Comparison of ENCODE assay signal across 1 cellular context in the genomic region with DNA sequence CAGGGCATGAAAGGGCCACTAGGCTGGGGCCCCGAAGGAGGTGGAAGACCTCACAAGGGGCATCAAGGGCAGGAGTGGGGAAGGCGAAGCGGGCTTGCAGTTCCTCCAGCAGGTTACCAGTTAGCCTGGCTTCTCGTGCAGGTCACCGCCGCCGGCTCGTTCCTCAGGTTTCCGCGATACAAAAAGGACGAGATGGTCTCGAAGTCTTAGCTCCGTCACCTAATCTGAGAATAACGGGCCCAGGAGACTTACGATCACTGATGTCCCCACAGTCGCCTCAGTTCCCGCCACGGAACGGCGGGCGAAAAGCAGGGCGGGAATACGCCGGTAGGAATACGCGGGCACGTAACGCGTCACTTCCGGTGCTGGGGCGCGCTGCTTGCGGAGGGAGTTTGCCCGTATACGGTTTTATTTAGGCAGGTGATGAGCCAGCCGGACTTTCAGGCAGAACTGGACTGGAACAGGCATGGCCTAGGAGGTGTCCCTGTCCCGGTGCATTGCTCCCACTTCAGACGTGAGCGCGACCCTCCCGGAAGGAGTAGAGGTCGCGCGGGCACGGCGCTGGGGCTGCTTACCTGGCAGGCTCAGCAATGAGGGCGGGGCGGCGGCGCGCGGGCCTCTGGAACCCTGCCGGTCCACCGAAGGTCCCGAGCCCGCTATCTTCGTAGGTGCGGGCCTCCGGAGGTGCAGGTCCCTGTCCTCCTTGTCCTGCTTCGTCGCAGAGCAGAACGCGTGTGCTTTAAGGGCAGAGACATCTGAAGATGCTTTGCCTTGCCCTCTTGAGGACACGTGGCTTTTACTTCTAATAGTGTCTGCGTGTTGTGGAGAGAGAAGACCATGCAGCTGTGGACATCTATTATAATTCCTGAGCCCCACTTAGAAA.
TF ChIP-seq lines count a peak whose summit lies in the region.

A gene with protein sequence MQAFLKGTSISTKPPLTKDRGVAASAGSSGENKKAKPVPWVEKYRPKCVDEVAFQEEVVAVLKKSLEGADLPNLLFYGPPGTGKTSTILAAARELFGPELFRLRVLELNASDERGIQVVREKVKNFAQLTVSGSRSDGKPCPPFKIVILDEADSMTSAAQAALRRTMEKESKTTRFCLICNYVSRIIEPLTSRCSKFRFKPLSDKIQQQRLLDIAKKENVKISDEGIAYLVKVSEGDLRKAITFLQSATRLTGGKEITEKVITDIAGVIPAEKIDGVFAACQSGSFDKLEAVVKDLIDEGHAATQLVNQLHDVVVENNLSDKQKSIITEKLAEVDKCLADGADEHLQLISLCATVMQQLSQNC (minus strand): TSS at position 310 of the 883 bp plus-strand sequence. CDS start 1,769 bp downstream, outside the sequence.

TF ChIP-seq in HepG2, 621 proteins besides CTCF, POLR2A, EP300 and RAD21 (continued from another document):
- TF ChIP-seq, protein P1, sequence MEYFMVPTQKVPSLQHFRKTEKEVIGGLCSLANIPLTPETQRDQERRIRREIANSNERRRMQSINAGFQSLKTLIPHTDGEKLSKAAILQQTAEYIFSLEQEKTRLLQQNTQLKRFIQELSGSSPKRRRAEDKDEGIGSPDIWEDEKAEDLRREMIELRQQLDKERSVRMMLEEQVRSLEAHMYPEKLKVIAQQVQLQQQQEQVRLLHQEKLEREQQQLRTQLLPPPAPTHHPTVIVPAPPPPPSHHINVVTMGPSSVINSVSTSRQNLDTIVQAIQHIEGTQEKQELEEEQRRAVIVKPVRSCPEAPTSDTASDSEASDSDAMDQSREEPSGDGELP (IDR thresholded peaks at IDR 0.05; ENCODE audit: borderline replicate concordance, low read depth): no peak
- TF ChIP-seq, protein P2, sequence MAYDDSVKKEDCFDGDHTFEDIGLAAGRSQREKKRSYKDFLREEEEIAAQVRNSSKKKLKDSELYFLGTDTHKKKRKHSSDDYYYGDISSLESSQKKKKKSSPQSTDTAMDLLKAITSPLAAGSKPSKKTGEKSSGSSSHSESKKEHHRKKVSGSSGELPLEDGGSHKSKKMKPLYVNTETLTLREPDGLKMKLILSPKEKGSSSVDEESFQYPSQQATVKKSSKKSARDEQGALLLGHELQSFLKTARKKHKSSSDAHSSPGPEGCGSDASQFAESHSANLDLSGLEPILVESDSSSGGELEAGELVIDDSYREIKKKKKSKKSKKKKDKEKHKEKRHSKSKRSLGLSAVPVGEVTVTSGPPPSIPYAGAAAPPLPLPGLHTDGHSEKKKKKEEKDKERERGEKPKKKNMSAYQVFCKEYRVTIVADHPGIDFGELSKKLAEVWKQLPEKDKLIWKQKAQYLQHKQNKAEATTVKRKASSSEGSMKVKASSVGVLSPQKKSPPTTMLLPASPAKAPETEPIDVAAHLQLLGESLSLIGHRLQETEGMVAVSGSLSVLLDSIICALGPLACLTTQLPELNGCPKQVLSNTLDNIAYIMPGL (CRISPR knock-in tag; IDR thresholded peaks at IDR 0.05; ENCODE audit: borderline replicate concordance in 1 of 2, low read depth in 1 of 2): peak; percentile 75 to 83; a peak in 3 of 4 replicates
- TF ChIP-seq, protein P3, sequence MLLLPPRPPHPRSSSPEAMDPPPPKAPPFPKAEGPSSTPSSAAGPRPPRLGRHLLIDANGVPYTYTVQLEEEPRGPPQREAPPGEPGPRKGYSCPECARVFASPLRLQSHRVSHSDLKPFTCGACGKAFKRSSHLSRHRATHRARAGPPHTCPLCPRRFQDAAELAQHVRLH (CRISPR knock-in tag; IDR thresholded peaks at IDR 0.05; ENCODE audit: borderline replicate concordance, low read depth): peak; percentile 85; the same call in 1 of the 2 replicates
- TF ChIP-seq MAFG (CRISPR knock-in tag; IDR thresholded peaks at IDR 0.05) (no peak), TCF12 (IDR thresholded peaks at IDR 0.05) (no peak), TCF12 (CRISPR knock-in tag; IDR thresholded peaks at IDR 0.05) (peak; percentile 83; the same call in 1 of the 2 replicates), MED8 (CRISPR knock-in tag; IDR thresholded peaks at IDR 0.05; ENCODE audit: insufficient replicate concordance) (peak; percentile 87), GZF1 (CRISPR knock-in tag; IDR thresholded peaks at IDR 0.05) (0 out of 2 replicates have a peak, but pooled peaks have one; percentile 35), ZNF430 (CRISPR knock-in tag; IDR thresholded peaks at IDR 0.05) (no peak), TOPORS (CRISPR knock-in tag; IDR thresholded peaks at IDR 0.05) (no peak), ERF (CRISPR knock-in tag; IDR thresholded peaks at IDR 0.05) (peak; percentile 80), SSRP1 (CRISPR knock-in tag; IDR thresholded peaks at IDR 0.05) (no peak), ISL2 (CRISPR knock-in tag; IDR thresholded peaks at IDR 0.05) (peak; percentile 48; the same call in 1 of the 2 replicates), FOSL1 (CRISPR knock-in tag; IDR thresholded peaks at IDR 0.05; ENCODE audit: borderline replicate concordance) (no peak), GTF3A (CRISPR knock-in tag; conservative IDR thresholded peaks at IDR 0.05) (no peak), ZFP1 (CRISPR knock-in tag; IDR thresholded peaks at IDR 0.05) (no peak), ZNF724P (CRISPR knock-in tag; IDR thresholded peaks at IDR 0.05; ENCODE audit: borderline replicate concordance) (peak; percentile 81), HMG20B (CRISPR knock-in tag; conservative IDR thresholded peaks at IDR 0.05) (0 out of 2 replicates have a peak, but pooled peaks have one; percentile 8), NFE2 (CRISPR knock-in tag; IDR thresholded peaks at IDR 0.05) (no peak), ZNF713 (CRISPR knock-in tag; IDR thresholded peaks at IDR 0.05) (0 out of 2 replicates have a peak, but pooled peaks have one; percentile 60), ARID2 (CRISPR knock-in tag; IDR thresholded peaks at IDR 0.05; ENCODE audit: borderline replicate concordance) (peak; percentile 78; the same call in 1 of the 2 replicates), SMARCC2 (IDR thresholded peaks at IDR 0.05) (no peak), YY1 (IDR thresholded peaks at IDR 0.05; ENCODE audit: insufficient read depth, insufficient replicate concordance, low read depth, low read length) (peak; percentile 32), HES4 (CRISPR knock-in tag; IDR thresholded peaks at IDR 0.05; ENCODE audit: borderline replicate concordance) (no peak), SP1 (IDR thresholded peaks at IDR 0.05) (no peak), SP1 (CRISPR knock-in tag; IDR thresholded peaks at IDR 0.05) (peak; percentile 69; the same call in 1 of the 2 replicates), POLR2G (IDR thresholded peaks at IDR 0.05; ENCODE audit: low read depth, low read length) (peak; percentile 93), JARID2 (CRISPR knock-in tag; IDR thresholded peaks at IDR 0.05; ENCODE audit: insufficient replicate concordance) (peak; percentile 67)
- TF ChIP-seq, protein P4, sequence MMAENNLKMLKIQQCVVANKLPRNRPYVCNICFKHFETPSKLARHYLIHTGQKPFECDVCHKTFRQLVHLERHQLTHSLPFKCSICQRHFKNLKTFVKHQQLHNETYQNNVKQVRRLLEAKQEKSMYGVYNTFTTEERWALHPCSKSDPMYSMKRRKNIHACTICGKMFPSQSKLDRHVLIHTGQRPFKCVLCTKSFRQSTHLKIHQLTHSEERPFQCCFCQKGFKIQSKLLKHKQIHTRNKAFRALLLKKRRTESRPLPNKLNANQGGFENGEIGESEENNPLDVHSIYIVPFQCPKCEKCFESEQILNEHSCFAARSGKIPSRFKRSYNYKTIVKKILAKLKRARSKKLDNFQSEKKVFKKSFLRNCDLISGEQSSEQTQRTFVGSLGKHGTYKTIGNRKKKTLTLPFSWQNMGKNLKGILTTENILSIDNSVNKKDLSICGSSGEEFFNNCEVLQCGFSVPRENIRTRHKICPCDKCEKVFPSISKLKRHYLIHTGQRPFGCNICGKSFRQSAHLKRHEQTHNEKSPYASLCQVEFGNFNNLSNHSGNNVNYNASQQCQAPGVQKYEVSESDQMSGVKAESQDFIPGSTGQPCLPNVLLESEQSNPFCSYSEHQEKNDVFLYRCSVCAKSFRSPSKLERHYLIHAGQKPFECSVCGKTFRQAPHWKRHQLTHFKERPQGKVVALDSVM (CRISPR knock-in tag; IDR thresholded peaks at IDR 0.05): peak; percentile 46; the same call in 1 of the 2 replicates
